In genomic region chr15:95346856-95347255, GRCh38 we compare ENCODE assay signal across 1 cellular context.
TF ChIP-seq lines count a peak whose summit lies in the region.

No MANE protein-coding gene starts in this region.

TF ChIP-seq in IMR-90, 13 proteins besides CTCF, POLR2A, EP300 and RAD21:
- TF ChIP-seq SMC3 (IDR thresholded peaks at IDR 0.05; ENCODE audit: low read depth, low read length) (no peak), CEBPB (IDR thresholded peaks at IDR 0.05; ENCODE audit: low read depth, low read length) (no peak), BHLHE40 (IDR thresholded peaks at IDR 0.05; ENCODE audit: low read depth, low read length) (no peak), MAZ (IDR thresholded peaks at IDR 0.05; ENCODE audit: borderline replicate concordance, low read depth, low read length) (no peak), MXI1 (IDR thresholded peaks at IDR 0.05; ENCODE audit: borderline replicate concordance, low read depth, low read length) (no peak), RFX5 (IDR thresholded peaks at IDR 0.05; ENCODE audit: low read depth, low read length) (no peak), ELK1 (IDR thresholded peaks at IDR 0.05; ENCODE audit: borderline replicate concordance, low read depth, low read length) (no peak), RCOR1 (IDR thresholded peaks at IDR 0.05; ENCODE audit: insufficient replicate concordance, low read length) (no peak), CHD1 (IDR thresholded peaks at IDR 0.05; ENCODE audit: low read depth, low read length) (no peak), FOS (IDR thresholded peaks at IDR 0.05; ENCODE audit: low read depth, low read length) (no peak), NFE2L2 (IDR thresholded peaks at IDR 0.05; ENCODE audit: low read depth, low read length) (no peak), MAFK (IDR thresholded peaks at IDR 0.05; ENCODE audit: low read depth, low read length) (no peak), USF2 (IDR thresholded peaks at IDR 0.05; ENCODE audit: low read depth, low read length) (no peak)
